ENCODE assay signal across 9 cellular contexts in the genomic region with DNA sequence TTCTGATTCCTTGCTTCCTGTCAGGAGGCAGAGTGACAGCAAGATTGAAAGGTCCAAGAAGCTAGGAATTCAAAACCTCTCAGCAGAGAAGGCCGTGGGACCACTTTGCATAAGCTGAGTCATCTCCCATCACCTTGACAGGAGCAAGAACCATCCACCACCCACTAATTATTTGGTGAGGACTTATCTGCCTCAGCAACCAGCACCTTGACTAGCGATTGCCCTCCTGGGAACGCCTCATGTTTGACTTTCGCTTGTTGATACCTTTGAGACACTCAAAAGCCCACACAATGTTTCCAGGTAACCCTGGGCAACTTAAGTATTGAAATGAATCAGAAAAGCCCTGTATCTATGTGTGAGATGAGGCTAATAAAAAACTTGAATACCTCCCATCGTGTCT.
DNase-seq lines count a peak whose midpoint lies in the region; ATAC-seq lines count a peak whose summit lies in the region.
"Had no signal": no experiment of that assay in that cellular context is flagged by ENCODE, and none has a peak within 500 bp of the region (broad histone marks: within the 10 kb centered on the region; RNA-seq: fewer than 3 reads in every experiment).

No MANE protein-coding gene starts in this region.

- DNase-seq in islet precursor cell: peak; percentile 86
- no peak for DNase-seq in MV-4-11 (lab: John Stamatoyannopoulos, UW)
- no peak for DNase-seq in midbrain (lab: John Stamatoyannopoulos, UW)
- DNase-seq in NCI-H2171 treated with DMSO at 0.1 percent for 48 hours (lab: John Stamatoyannopoulos, UW): no peak
- DNase-seq: EL, NCI-H2081 treated with DMSO at 0.1 percent for 48 hours had no signal

- ATAC-seq in GM18870 (IDR thresholded peaks at IDR 0.05; ENCODE audit: unreplicated experiment) (peak; percentile 88), GM21528 (IDR thresholded peaks at IDR 0.05; ENCODE audit: low FRiP score, unreplicated experiment) (peak; percentile 84), HG03159 (IDR thresholded peaks at IDR 0.05; ENCODE audit: unreplicated experiment) (peak; percentile 89)
